Comparison of ENCODE assay signal across 8 cellular contexts in the genomic region with DNA sequence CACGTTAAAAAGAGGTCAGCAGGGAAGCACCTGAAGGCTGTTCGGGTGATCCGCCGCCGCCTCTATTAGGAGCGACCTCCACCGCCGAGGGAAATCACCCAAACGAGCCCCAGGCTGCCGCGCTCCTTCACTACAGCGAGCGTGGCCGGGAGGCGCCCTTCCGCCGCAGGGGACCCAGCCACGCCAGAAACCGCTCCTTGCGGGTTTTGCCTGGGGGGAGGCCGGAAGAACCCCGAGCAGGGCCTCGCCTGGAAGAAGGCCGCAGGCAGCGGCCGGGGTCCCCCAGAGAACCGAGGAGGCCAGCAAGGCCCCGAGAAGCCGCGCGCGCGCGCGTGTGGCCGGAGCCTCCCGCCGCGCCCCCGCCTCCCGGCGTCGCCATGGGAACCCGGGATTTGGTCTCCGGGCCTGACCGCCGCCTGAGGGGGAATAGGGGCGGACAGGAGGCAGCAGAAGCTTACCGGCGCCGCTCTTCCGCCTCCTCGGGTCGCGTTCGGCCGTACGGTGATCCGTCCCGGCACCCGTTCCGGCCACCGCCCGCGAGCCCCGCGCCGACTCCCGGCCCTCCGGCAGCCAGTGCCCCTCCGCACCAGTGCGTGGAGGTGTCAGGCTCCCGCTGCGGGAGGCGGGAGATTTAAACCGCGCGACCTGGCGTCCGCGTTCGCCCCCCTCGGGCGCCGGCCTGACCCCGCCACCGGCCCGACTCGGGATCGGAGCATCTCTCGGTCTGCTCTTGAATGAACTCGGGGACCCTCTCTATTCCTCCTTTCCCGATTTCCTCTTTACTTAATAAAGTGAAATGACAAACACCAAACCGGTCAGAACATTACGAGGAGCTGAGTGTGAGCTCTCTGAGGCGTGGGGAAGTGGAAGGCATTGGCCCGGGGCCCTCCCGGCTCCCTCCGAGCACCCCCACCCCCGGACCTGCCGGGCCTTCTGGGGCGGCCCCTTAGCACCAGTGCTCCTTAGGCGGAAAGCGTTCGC. TPM values are rescaled to one million over a fixed set of nuclear protein-coding genes. Genes with fewer than 3 reads are reported as not detected.
DNase-seq lines count a peak whose midpoint lies in the region; ATAC-seq, FAIRE-seq and TF ChIP-seq lines count a peak whose summit lies in the region.

A gene (minus strand): TSS at position 606 of the 981 bp plus-strand sequence. CDS start 42,757 bp downstream, outside the sequence.

- peak within 1 kb of the TSS; percentile 55 to 80 for H3K9ac ChIP-seq in kidney (ENCODE audit: low read length in 2 of 2)

- peak; percentile 57 for ATAC-seq in GM18519 (IDR thresholded peaks at IDR 0.05; ENCODE audit: low FRiP score, unreplicated experiment)
- ATAC-seq in HG03025 (IDR thresholded peaks at IDR 0.05; ENCODE audit: low FRiP score, unreplicated experiment), result peak; percentile 45
- ATAC-seq in activated CD4-positive, CD25-positive, alpha-beta regulatory T cell treated with anti-CD3 and anti-CD28 coated beads, Interleukin-2, amount 50 U/mL, for 24 hours, result peak; percentile 82
- ATAC-seq in central memory CD8-positive, alpha-beta T cell (replicated peaks; ENCODE audit: extremely low read depth, poor library complexity, severe bottlenecking), result peak; percentile 87

- DNase-seq in A673 (ENCODE audit: low spot score) (peak; percentile 66), NCI-H2196 treated with DMSO at 0.1 percent for 48 hours (lab: John Stamatoyannopoulos, UW; ENCODE audit: unreplicated experiment) (peak; percentile 41), kidney (peak; percentile 88)
- peak; percentile 20 to 36 for DNase-seq in central memory CD8-positive, alpha-beta T cell (ENCODE audit: low spot score in 2 of 2)
- peak; percentile 22 to 44 for DNase-seq in stimulated activated CD4-positive, alpha-beta T cell treated with anti-CD3 and anti-CD28 coated beads, Interleukin-15, amount 100 ng/mL, for 48 hours (ENCODE audit: low read depth in 2 of 2)

- peak within 1 kb of the TSS; percentile 76 for H3K27ac ChIP-seq in A673 (ENCODE audit: low read depth, low read length, poor library complexity, severe bottlenecking)
- H3K27ac ChIP-seq in kidney (ENCODE audit: low read depth in 2 of 2, low read length in 2 of 2), result peak within 1 kb of the TSS; percentile 67 to 75

- H3K4me3 ChIP-seq in A673 (ENCODE audit: low read depth, low read length, poor library complexity, severe bottlenecking), result peak within 1 kb of the TSS; percentile 84
- peak within 1 kb of the TSS; percentile 87 to 95 for H3K4me3 ChIP-seq in kidney (ENCODE audit: low read length in 2 of 2)

- H3K27me3 Mint-ChIP-seq in central memory CD8-positive, alpha-beta T cell, result no peaks in the 10 kb centered on the region

- H3K27me3 ChIP-seq in A673 (replicated peaks; ENCODE audit: insufficient read depth, low read depth, low read length, poor library complexity), result no peaks in the 10 kb centered on the region

- H3K36me3 Mint-ChIP-seq in central memory CD8-positive, alpha-beta T cell (ENCODE audit: insufficient read depth), result peaks cover 2% of the 10 kb centered on the region

- no peaks in the 10 kb centered on the region for H3K9me3 Mint-ChIP-seq in central memory CD8-positive, alpha-beta T cell

- CTCF ChIA-PET in A673 (lab: Charles Lee), result no interaction called here

- H3K9me3 ChIP-seq in A673 (ENCODE audit: low read depth, low read length, poor library complexity, severe bottlenecking) (no peaks in the 10 kb centered on the region), kidney (ENCODE audit: control insufficient read depth in 1 of 2, low read length in 2 of 2) (no peaks in the 10 kb centered on the region)

- peaks cover 13% of the 10 kb centered on the region for H3K4me1 Mint-ChIP-seq in central memory CD8-positive, alpha-beta T cell

- no peak for FAIRE-seq in kidney (lab: Jason Lieb, UNC)

- H3K4me3 Mint-ChIP-seq in central memory CD8-positive, alpha-beta T cell, result peak within 1 kb of the TSS; percentile 85

- H3K36me3 ChIP-seq in A673 (ENCODE audit: insufficient read depth, low read length, poor library complexity, severe bottlenecking) (no peaks in the 10 kb centered on the region), kidney (ENCODE audit: control insufficient read depth in 1 of 2, insufficient read depth in 2 of 2, low read length in 2 of 2) (no peaks in the 10 kb centered on the region)

- intact Hi-C loops in A673 (cut with micrococcal nuclease; ENCODE audit: unreplicated experiment), result loop anchor here (5.0 kb wide), 2 partner anchors 234 to 284 kb away; no protein-coding TSS in a partner anchor
- intact Hi-C loops in kidney (cut with DNase I), result no loop called here

- peaks cover 5% of the 10 kb centered on the region for H3K4me1 ChIP-seq in A673 (ENCODE audit: insufficient read depth, low read length, poor library complexity, severe bottlenecking)
- H3K4me1 ChIP-seq in kidney (ENCODE audit: control insufficient read depth in 1 of 2, insufficient read depth in 1 of 2, low read depth in 1 of 2, low read length in 2 of 2), result peaks cover 2 to 3% of the 10 kb centered on the region in 2 donors

- POLR2A ChIA-PET in A673 (lab: Charles Lee; ENCODE audit: low non-redundant PET), result no interaction called here

- no TSS peak for BruUV-seq in A673 (replicated peaks; lab: Mats Ljungman, UMichigan)

- TF ChIP-seq CTCF in A673 (conservative IDR thresholded peaks at IDR 0.05; ENCODE audit: low read depth, low read length) (no peak), kidney (IDR thresholded peaks at IDR 0.05; ENCODE audit: borderline replicate concordance, extremely low read depth, insufficient read depth) (no peak)

- peak within 1 kb of the TSS; percentile 73 for H3K27ac Mint-ChIP-seq in central memory CD8-positive, alpha-beta T cell (ENCODE audit: low read depth)

RNA-seq across cellular contexts. Expression of the gene that starts here (rescaled TPM):
- total RNA-seq in A673 (2021) (3.2 and 4.7 TPM in 2 replicates), kidney (9.9 TPM)
- 1.5 TPM for polyA plus RNA-seq in kidney (ENCODE audit: insufficient read depth, low read depth, low replicate concordance)

Comparison
In these comparisons a context has a peak if more than half of its experiments do, and no peak if none do; other contexts are left out.
1. Peak in every context shown above with its lines: DNase-seq, ATAC-seq, H3K4me3 ChIP-seq and H3K27ac ChIP-seq.
2. DNase-seq: peak in every context shown above with its lines; median percentile 88 in kidney; 66 in A673; 41 in NCI-H2196 treated with DMSO at 0.1 percent for 48 hours; 33 in stimulated activated CD4-positive, alpha-beta T cell treated with anti-CD3 and anti-CD28 coated beads, Interleukin-15, amount 100 ng/mL, for 48 hours; 28 in central memory CD8-positive, alpha-beta T cell.